ENCODE assay signal across 29 cellular contexts in genomic region chr7:134442441-134443220, GRCh38.
"Had no signal": no experiment of that assay in that cellular context is flagged by ENCODE, and none has a peak within 500 bp of the region (broad histone marks: within the 10 kb centered on the region; RNA-seq: fewer than 3 reads in every experiment).

No MANE protein-coding gene starts in this region.

- H3K27ac ChIP-seq: body of pancreas, gastroesophageal sphincter, hepatocyte, WERI-Rb-1 had no signal

- DNase-seq: activated B cell treated with CpG ODN at 0.5 μM for 24 hours; activated CD4-positive, alpha-beta memory T cell treated with anti-CD3 and anti-CD28 coated beads for 36 hours; activated CD4-positive, alpha-beta T cell treated with anti-CD3 and anti-CD28 coated beads for 48 hours; activated CD4-positive, alpha-beta T cell treated with anti-CD3 and anti-CD28 coated beads, Interleukin-2, amount 50 U/mL, for 1 hour; activated effector memory CD4-positive, alpha-beta T cell treated with anti-CD3 and anti-CD28 coated beads, Interleukin-2, amount 50 U/mL, for 16 hours; activated naive CD4-positive, alpha-beta T cell treated with anti-CD3 and anti-CD28 coated beads for 36 hours; activated T-cell treated with anti-CD3 and anti-CD28 coated beads, Interleukin-2, amount 50 U/mL, for 1 hour; activated T-cell treated with anti-CD3 and anti-CD28 coated beads, Interleukin-2, amount 50 U/mL, for 48 hours; amygdala; body of pancreas; caudate nucleus; cortex of kidney; dermis blood vessel endothelial cell; effector CD4-positive, alpha-beta T cell; effector memory CD8-positive, alpha-beta T cell; esophagus squamous epithelium; foreskin melanocyte; heart right ventricle; T-cell; T1000; WERI-Rb-1 had no signal

- H3K4me3 Mint-ChIP-seq: activated B cell treated with CpG ODN at 0.5 μM for 24 hours; activated CD4-positive, alpha-beta memory T cell treated with anti-CD3 and anti-CD28 coated beads for 36 hours; activated naive CD4-positive, alpha-beta T cell treated with anti-CD3 and anti-CD28 coated beads for 36 hours; activated naive CD8-positive, alpha-beta T cell; activated T-helper 1 cell treated with anti-CD3 and anti-CD28 coated beads, Interleukin-12 subunit alpha, Interleukin-12 subunit beta, Interleukin-2, Interleukin-4 antibody, amounts not matched to agents 30 ng/mL and 10 ng/mL and 1 ng/mL, durations not matched to agents 14 hours and 24 hours and 36 hours; effector memory CD8-positive, alpha-beta T cell; T-cell; T-helper 1 cell treated with Interleukin-12 subunit alpha and Interleukin-12 subunit beta and Interleukin-4 antibody, amounts not matched to agents 30 μg/mL and 1 μg/mL, for 36 hours; T-helper 2 cell treated with Interferon-gamma antibody and Interleukin-4, amounts not matched to agents 5 μg/mL and 100 μg/mL, for 36 hours had no signal

- H3K27ac Mint-ChIP-seq: activated B cell treated with CpG ODN at 0.5 μM for 24 hours; activated CD4-positive, alpha-beta memory T cell treated with anti-CD3 and anti-CD28 coated beads for 36 hours; activated naive CD4-positive, alpha-beta T cell treated with anti-CD3 and anti-CD28 coated beads for 36 hours; activated naive CD8-positive, alpha-beta T cell; activated T-helper 1 cell treated with anti-CD3 and anti-CD28 coated beads, Interleukin-12 subunit alpha, Interleukin-12 subunit beta, Interleukin-2, Interleukin-4 antibody, amounts not matched to agents 30 ng/mL and 10 ng/mL and 1 ng/mL, durations not matched to agents 14 hours and 24 hours and 36 hours; activated T-helper 2 cell treated with anti-CD3 and anti-CD28 coated beads, Interferon-gamma antibody, Interleukin-2, Interleukin-4, amounts not matched to agents 10 μg/mL and 5 μg/mL and 100 μg/mL, durations not matched to agents 14 hours and 24 hours and 36 hours; effector memory CD8-positive, alpha-beta T cell; T-cell; T-helper 1 cell treated with Interleukin-12 subunit alpha and Interleukin-12 subunit beta and Interleukin-4 antibody, amounts not matched to agents 30 μg/mL and 1 μg/mL, for 36 hours; T-helper 2 cell treated with Interferon-gamma antibody and Interleukin-4, amounts not matched to agents 5 μg/mL and 100 μg/mL, for 36 hours had no signal

- H3K27me3 ChIP-seq: body of pancreas, esophagus squamous epithelium, gastroesophageal sphincter, heart right ventricle, hepatocyte had no signal

- H3K4me3 ChIP-seq: body of pancreas, esophagus squamous epithelium, gastroesophageal sphincter, heart right ventricle, hepatocyte had no signal

- H3K4me1 Mint-ChIP-seq: activated B cell treated with CpG ODN at 0.5 μM for 24 hours, T-cell had no signal

- H3K4me1 ChIP-seq: body of pancreas, gastroesophageal sphincter had no signal

- H3K27me3 Mint-ChIP-seq: activated B cell treated with CpG ODN at 0.5 μM for 24 hours; activated CD4-positive, alpha-beta memory T cell treated with anti-CD3 and anti-CD28 coated beads for 36 hours; activated naive CD8-positive, alpha-beta T cell; effector memory CD8-positive, alpha-beta T cell; T-cell had no signal

- ATAC-seq: activated CD4-positive, CD25-positive, alpha-beta regulatory T cell treated with anti-CD3 and anti-CD28 coated beads, Interleukin-2, amount 50 U/mL, for 24 hours; body of pancreas; effector memory CD8-positive, alpha-beta T cell; gastroesophageal sphincter; T-cell had no signal

- H3K9me3 ChIP-seq: body of pancreas had no signal
